8 cellular contexts compared by ENCODE assay signal in genomic region chr4:47837582-47838294, GRCh38. TPM values are rescaled to one million over a fixed set of nuclear protein-coding genes. Genes with fewer than 3 reads are reported as not detected.
DNase-seq lines count a peak whose midpoint lies in the region; ATAC-seq and TF ChIP-seq lines count a peak whose summit lies in the region.

Gene CORIN (minus strand): TSS chr4:47838067. CDS start chr4:47837949, 118 bp downstream.

- no peaks in the 10 kb centered on the region for H3K36me3 ChIP-seq in ovary

- no peak for TF ChIP-seq POLR2A in ovary (IDR thresholded peaks at IDR 0.05)

- 1 to 2% (median 2%) methylated on average over 45 of the region's 45 CpGs for WGBS in ovary, 3 donors

- no peak within 1 kb of the TSS for H3K27ac ChIP-seq in foreskin keratinocyte
- no peak within 1 kb of the TSS for H3K27ac ChIP-seq in ovary

- peak within 1 kb of the TSS; percentile 49 for H3K4me3 ChIP-seq in ovary

- peak; percentile 24 for ATAC-seq in HG03354 (IDR thresholded peaks at IDR 0.05; ENCODE audit: poor library complexity, severe bottlenecking, unreplicated experiment)
- peak; percentile 40 for ATAC-seq in foreskin keratinocyte

- no peaks in the 10 kb centered on the region for H3K9me3 ChIP-seq in ovary

- H3K4me1 ChIP-seq in foreskin keratinocyte (no peaks in the 10 kb centered on the region), ovary (ENCODE audit: insufficient read depth) (peaks cover 4% of the 10 kb centered on the region)

- TF ChIP-seq CTCF in foreskin keratinocyte (conservative IDR thresholded peaks at IDR 0.05) = no peak
- no peak for TF ChIP-seq CTCF in ovary (IDR thresholded peaks at IDR 0.05)

- intact Hi-C loops in ovary (cut with DNase I) = no loop called here

- DNase-seq in activated effector memory CD4-positive, alpha-beta T cell treated with anti-CD3 and anti-CD28 coated beads, Interleukin-2, amount 50 U/mL, for 16 hours = peak; percentile 66
- DNase-seq in activated effector memory CD4-positive, alpha-beta T cell treated with Interleukin-2 at 50 U/mL for 16 hours = no peak
- DNase-seq in activated CD8-positive, alpha-beta memory T cell treated with anti-CD3 and anti-CD28 coated beads for 24 hours = peak; percentile 60
- DNase-seq in foreskin keratinocyte (peak in 1 of 2 donors; percentile 3), ovary (no peak), ACHN (no peak), AG20443 (ENCODE audit: low spot score) (no peak)

- in situ Hi-C loops in ACHN (cut with HindIII; ENCODE audit: low pct_ligation_motif_present, low pct_unique_long_range_greater_than_20kb, low sequenced_read_pairs) = no loop called here

- no peaks in the 10 kb centered on the region for H3K27me3 ChIP-seq in foreskin keratinocyte
- no peaks in the 10 kb centered on the region for H3K27me3 ChIP-seq in ovary

- TF ChIP-seq EP300 in ovary (IDR thresholded peaks at IDR 0.05) = no peak

RNA-seq across cellular contexts. Expression of gene CORIN, which starts in this region (rescaled TPM):
- total RNA-seq in foreskin keratinocyte = 0.04 TPM in 1 of 2 replicates, not detected in the other
- 0.02 TPM in 1 of 2 replicates, not detected in the other for polyA plus RNA-seq in foreskin keratinocyte
- total RNA-seq in ovary = 1 to 10 TPM in 2 of 7 donors, under 1 TPM in 4, not detected in 1; 0.20 to 7.2 (median 0.66) TPM
- polyA plus RNA-seq in ovary = 1 to 10 TPM in 1 of 2 donors, under 1 TPM in 1; 0.91 to 7.9 TPM

Comparison
In these comparisons a context has a peak if more than half of its experiments do, and no peak if none do; other contexts are left out.
1. DNase-seq: peak in activated effector memory CD4-positive, alpha-beta T cell treated with anti-CD3 and anti-CD28 coated beads, Interleukin-2, amount 50 U/mL, for 16 hours (single experiment) and activated CD8-positive, alpha-beta memory T cell treated with anti-CD3 and anti-CD28 coated beads for 24 hours (single experiment); none in activated effector memory CD4-positive, alpha-beta T cell treated with Interleukin-2 at 50 U/mL for 16 hours (single experiment), ovary (0 of 5), ACHN (single experiment) and AG20443 (single experiment).
2. Peak in ATAC-seq in foreskin keratinocyte; RNA of the gene not detected or under 1 TPM.